ENCODE assay signal across 1 cellular context in the genomic region with DNA sequence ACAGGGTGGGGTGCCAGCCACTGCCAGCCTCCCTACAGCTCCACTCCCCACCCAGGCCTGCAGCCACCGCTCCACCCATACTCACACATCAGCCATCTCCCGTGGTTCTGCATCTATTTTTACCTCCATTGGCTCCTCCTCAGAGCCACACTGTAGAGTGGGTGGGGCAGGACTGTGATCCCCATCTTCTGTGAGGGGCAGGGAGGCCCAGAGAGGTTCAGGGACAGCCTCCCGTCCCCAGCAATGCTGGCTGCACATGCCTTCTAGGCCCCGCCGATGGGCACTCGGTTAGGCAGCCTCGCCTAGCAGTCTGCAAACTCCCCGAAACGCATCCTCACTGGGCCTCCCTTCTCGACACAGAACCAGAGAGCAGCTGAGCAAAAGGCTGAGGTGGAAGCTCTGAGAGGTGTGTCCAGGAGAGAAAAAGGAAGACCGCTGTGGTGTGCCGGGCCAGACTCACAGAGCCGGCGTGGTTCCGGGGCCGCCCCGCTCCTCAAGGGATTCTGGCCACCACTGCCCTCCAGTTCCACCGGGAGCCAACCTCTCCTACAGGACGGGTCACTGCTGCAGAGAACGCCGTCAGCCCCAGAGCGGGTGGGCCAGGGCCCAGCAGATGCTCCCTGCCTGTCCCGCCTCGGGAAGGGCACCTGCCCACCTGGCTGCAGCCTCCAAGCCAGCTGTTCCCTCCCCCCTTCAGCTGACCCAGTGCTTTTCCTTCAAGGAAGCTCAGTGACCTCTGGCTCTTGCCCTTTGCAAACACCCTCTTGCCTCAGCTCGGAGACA.
TF ChIP-seq lines count a peak whose summit lies in the region.

No MANE protein-coding gene starts in this region.

TF ChIP-seq in GM12878, 131 proteins besides CTCF, POLR2A, EP300 and RAD21 (continued from another document):
- TF ChIP-seq, protein P1, sequence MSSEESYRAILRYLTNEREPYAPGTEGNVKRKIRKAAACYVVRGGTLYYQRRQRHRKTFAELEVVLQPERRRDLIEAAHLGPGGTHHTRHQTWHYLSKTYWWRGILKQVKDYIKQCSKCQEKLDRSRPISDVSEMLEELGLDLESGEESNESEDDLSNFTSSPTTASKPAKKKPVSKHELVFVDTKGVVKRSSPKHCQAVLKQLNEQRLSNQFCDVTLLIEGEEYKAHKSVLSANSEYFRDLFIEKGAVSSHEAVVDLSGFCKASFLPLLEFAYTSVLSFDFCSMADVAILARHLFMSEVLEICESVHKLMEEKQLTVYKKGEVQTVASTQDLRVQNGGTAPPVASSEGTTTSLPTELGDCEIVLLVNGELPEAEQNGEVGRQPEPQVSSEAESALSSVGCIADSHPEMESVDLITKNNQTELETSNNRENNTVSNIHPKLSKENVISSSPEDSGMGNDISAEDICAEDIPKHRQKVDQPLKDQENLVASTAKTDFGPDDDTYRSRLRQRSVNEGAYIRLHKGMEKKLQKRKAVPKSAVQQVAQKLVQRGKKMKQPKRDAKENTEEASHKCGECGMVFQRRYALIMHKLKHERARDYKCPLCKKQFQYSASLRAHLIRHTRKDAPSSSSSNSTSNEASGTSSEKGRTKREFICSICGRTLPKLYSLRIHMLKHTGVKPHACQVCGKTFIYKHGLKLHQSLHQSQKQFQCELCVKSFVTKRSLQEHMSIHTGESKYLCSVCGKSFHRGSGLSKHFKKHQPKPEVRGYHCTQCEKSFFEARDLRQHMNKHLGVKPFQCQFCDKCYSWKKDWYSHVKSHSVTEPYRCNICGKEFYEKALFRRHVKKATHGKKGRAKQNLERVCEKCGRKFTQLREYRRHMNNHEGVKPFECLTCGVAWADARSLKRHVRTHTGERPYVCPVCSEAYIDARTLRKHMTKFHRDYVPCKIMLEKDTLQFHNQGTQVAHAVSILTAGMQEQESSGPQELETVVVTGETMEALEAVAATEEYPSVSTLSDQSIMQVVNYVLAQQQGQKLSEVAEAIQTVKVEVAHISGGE (CRISPR knock-in tag; IDR thresholded peaks at IDR 0.05) = no peak
- TF ChIP-seq SP1 (IDR thresholded peaks at IDR 0.05; ENCODE audit: low read depth, low read length) (no peak), EED (IDR thresholded peaks at IDR 0.05; ENCODE audit: low read depth) (no peak), CHD1 (IDR thresholded peaks at IDR 0.05; ENCODE audit: low read depth, low read length) (no peak), EZH2 (IDR thresholded peaks at IDR 0.05; ENCODE audit: borderline replicate concordance, control insufficient read depth, low read depth, low read length) (no peak), KLF5 (IDR thresholded peaks at IDR 0.05; ENCODE audit: partially characterized antibody) (no peak), NR2F1 (conservative IDR thresholded peaks at IDR 0.05) (no peak), NFIC (IDR thresholded peaks at IDR 0.05; ENCODE audit: low read depth, low read length) (no peak)
- TF ChIP-seq, protein P2, sequence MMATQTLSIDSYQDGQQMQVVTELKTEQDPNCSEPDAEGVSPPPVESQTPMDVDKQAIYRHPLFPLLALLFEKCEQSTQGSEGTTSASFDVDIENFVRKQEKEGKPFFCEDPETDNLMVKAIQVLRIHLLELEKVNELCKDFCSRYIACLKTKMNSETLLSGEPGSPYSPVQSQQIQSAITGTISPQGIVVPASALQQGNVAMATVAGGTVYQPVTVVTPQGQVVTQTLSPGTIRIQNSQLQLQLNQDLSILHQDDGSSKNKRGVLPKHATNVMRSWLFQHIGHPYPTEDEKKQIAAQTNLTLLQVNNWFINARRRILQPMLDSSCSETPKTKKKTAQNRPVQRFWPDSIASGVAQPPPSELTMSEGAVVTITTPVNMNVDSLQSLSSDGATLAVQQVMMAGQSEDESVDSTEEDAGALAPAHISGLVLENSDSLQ (IDR thresholded peaks at IDR 0.05) = no peak
- TF ChIP-seq, protein P3, sequence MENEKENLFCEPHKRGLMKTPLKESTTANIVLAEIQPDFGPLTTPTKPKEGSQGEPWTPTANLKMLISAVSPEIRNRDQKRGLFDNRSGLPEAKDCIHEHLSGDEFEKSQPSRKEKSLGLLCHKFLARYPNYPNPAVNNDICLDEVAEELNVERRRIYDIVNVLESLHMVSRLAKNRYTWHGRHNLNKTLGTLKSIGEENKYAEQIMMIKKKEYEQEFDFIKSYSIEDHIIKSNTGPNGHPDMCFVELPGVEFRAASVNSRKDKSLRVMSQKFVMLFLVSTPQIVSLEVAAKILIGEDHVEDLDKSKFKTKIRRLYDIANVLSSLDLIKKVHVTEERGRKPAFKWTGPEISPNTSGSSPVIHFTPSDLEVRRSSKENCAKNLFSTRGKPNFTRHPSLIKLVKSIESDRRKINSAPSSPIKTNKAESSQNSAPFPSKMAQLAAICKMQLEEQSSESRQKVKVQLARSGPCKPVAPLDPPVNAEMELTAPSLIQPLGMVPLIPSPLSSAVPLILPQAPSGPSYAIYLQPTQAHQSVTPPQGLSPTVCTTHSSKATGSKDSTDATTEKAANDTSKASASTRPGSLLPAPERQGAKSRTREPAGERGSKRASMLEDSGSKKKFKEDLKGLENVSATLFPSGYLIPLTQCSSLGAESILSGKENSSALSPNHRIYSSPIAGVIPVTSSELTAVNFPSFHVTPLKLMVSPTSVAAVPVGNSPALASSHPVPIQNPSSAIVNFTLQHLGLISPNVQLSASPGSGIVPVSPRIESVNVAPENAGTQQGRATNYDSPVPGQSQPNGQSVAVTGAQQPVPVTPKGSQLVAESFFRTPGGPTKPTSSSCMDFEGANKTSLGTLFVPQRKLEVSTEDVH (IDR thresholded peaks at IDR 0.05; ENCODE audit: low read depth, partially characterized antibody) = no peak
